10 cellular contexts compared by ENCODE assay signal in genomic region chr11:49995559-49995958, GRCh38. TPM values are rescaled to one million over a fixed set of nuclear protein-coding genes. Genes with fewer than 3 reads are reported as not detected.
DNase-seq lines count a peak whose midpoint lies in the region; ATAC-seq and TF ChIP-seq lines count a peak whose summit lies in the region.
"Had no signal": no experiment of that assay in that cellular context is flagged by ENCODE, and none has a peak within 500 bp of the region (broad histone marks: within the 10 kb centered on the region; RNA-seq: fewer than 3 reads in every experiment).

No MANE protein-coding gene starts in this region.

- no peak overlapping the region for H3K4me3 ChIP-seq in cardiac fibroblast (replicated peaks in 1 of 2; ENCODE audit: low read depth in 2 of 2, low read length in 2 of 2)
- H3K4me3 ChIP-seq: BLaER1 treated with 17β-estradiol and CSF1 and Interleukin-3, amounts not matched to agents 10 nM and 100 nM had no signal

- TF ChIP-seq CTCF in cardiac fibroblast (IDR thresholded peaks at IDR 0.05; ENCODE audit: low read depth, low read length) (peak; percentile 51), nephron progenitor cell (IDR thresholded peaks at IDR 0.05) (no peak)

- H3K4me1 Mint-ChIP-seq in nephron progenitor cell = no peaks in the 10 kb centered on the region
- H3K4me1 Mint-ChIP-seq: activated naive CD4-positive, alpha-beta T cell treated with anti-CD3 and anti-CD28 coated beads, Interleukin-2, amount 50 U/mL, for 24 hours had no signal

- DNase-seq in NCI-H510A (lab: John Stamatoyannopoulos, UW) (peak; percentile 16), NCI-H510A treated with DMSO at 0.1 percent for 48 hours (lab: John Stamatoyannopoulos, UW) (no peak), HS-5 (ENCODE audit: low read depth) (peak; percentile 3), NOMO-1 treated with DMSO at 0.1 percent for 48 hours (lab: John Stamatoyannopoulos, UW; ENCODE audit: unreplicated experiment) (peak; percentile 14), cardiac fibroblast (ENCODE audit: low read depth in 2 of 2) (peak; percentile 33 to 82), nephron progenitor cell (peak; percentile 6), sciatic nerve (ENCODE audit: low spot score) (no peak)
- no peak for DNase-seq in stimulated activated naive CD4-positive, alpha-beta T cell treated with Interleukin-2 at 50 U/mL for 16 hours (lab: John Stamatoyannopoulos, UW)

- intact Hi-C loops in sciatic nerve (cut with DNase I) = no loop called here

- peaks cover 76% of the 10 kb centered on the region for H3K9me3 Mint-ChIP-seq in nephron progenitor cell
- H3K9me3 Mint-ChIP-seq: activated naive CD4-positive, alpha-beta T cell treated with anti-CD3 and anti-CD28 coated beads, Interleukin-2, amount 50 U/mL, for 24 hours had no signal

- H3K36me3 Mint-ChIP-seq in nephron progenitor cell (ENCODE audit: low read depth) = no peaks in the 10 kb centered on the region
- H3K36me3 Mint-ChIP-seq: activated naive CD4-positive, alpha-beta T cell treated with anti-CD3 and anti-CD28 coated beads, Interleukin-2, amount 50 U/mL, for 24 hours had no signal

- ATAC-seq in sciatic nerve = no peak

- no peaks in the 10 kb centered on the region for H3K27me3 Mint-ChIP-seq in nephron progenitor cell (ENCODE audit: low read depth, poor library complexity)
- H3K27me3 Mint-ChIP-seq: activated naive CD4-positive, alpha-beta T cell treated with anti-CD3 and anti-CD28 coated beads, Interleukin-2, amount 50 U/mL, for 24 hours had no signal

- H3K27ac Mint-ChIP-seq in nephron progenitor cell = no peak overlapping the region
- H3K27ac Mint-ChIP-seq: activated naive CD4-positive, alpha-beta T cell treated with anti-CD3 and anti-CD28 coated beads, Interleukin-2, amount 50 U/mL, for 24 hours had no signal

- H3K4me3 Mint-ChIP-seq in nephron progenitor cell = no peak overlapping the region
- H3K4me3 Mint-ChIP-seq: activated naive CD4-positive, alpha-beta T cell treated with anti-CD3 and anti-CD28 coated beads, Interleukin-2, amount 50 U/mL, for 24 hours had no signal

RNA-seq across cellular contexts. Expression of gene OR4C12, which starts 13.2 kb away (rescaled TPM):
- not detected for total RNA-seq in sciatic nerve

RNA-seq across cellular contexts. Expression of gene OR4C45, which starts 37.1 kb away (rescaled TPM):
- total RNA-seq in sciatic nerve = not detected

RNA-seq across cellular contexts. Expression of gene OR4C13, which starts 43.4 kb away (rescaled TPM):
- total RNA-seq in sciatic nerve = not detected

Comparison
In these comparisons a context has a peak if more than half of its experiments do, and no peak if none do; other contexts are left out.
1. DNase-seq: peak in NCI-H510A (single experiment), HS-5 (single experiment), NOMO-1 treated with DMSO at 0.1 percent for 48 hours (single experiment), cardiac fibroblast (2 of 2) and nephron progenitor cell (single experiment); none in NCI-H510A treated with DMSO at 0.1 percent for 48 hours (single experiment), sciatic nerve (single experiment) and stimulated activated naive CD4-positive, alpha-beta T cell treated with Interleukin-2 at 50 U/mL for 16 hours (single experiment).